ENCODE assay signal across 1 cellular context in the genomic region with DNA sequence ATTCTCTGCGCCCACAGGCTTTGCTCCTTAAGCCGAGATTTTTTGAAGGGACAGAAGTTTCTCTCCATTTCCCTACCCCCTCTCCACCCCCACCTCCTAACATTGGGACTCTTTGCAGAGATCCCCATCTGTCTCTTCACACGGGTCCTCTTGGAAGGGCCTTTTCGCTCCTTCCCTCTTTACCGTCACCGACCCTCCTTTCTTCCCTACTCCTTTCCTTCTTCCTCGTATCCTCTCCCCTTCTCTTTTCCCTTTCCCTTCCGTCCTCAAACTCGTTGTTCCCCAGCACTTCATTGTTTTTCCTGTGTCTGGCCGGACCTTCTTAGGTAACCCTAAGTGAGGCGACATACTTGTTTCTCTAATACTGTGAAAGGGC.
TF ChIP-seq lines count a peak whose summit lies in the region.

No MANE protein-coding gene starts in this region.

TF ChIP-seq in HepG2, 621 proteins besides CTCF, POLR2A, EP300 and RAD21:
- 0 out of 2 replicates have a peak, but pooled peaks have one; percentile 4 for TF ChIP-seq NCOA1 (CRISPR knock-in tag; IDR thresholded peaks at IDR 0.05)
- no peak for TF ChIP-seq CREM (IDR thresholded peaks at IDR 0.05)
- TF ChIP-seq CREM (CRISPR knock-in tag; IDR thresholded peaks at IDR 0.05) = no peak
- TF ChIP-seq, protein P1, sequence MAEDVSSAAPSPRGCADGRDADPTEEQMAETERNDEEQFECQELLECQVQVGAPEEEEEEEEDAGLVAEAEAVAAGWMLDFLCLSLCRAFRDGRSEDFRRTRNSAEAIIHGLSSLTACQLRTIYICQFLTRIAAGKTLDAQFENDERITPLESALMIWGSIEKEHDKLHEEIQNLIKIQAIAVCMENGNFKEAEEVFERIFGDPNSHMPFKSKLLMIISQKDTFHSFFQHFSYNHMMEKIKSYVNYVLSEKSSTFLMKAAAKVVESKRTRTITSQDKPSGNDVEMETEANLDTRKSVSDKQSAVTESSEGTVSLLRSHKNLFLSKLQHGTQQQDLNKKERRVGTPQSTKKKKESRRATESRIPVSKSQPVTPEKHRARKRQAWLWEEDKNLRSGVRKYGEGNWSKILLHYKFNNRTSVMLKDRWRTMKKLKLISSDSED (CRISPR knock-in tag; IDR thresholded peaks at IDR 0.05) = no peak
- TF ChIP-seq ATF1 (CRISPR knock-in tag; IDR thresholded peaks at IDR 0.05) = peak; percentile 8; the same call in 1 of the 2 replicates
- TF ChIP-seq, protein P2, sequence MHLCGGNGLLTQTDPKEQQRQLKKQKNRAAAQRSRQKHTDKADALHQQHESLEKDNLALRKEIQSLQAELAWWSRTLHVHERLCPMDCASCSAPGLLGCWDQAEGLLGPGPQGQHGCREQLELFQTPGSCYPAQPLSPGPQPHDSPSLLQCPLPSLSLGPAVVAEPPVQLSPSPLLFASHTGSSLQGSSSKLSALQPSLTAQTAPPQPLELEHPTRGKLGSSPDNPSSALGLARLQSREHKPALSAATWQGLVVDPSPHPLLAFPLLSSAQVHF (CRISPR knock-in tag; IDR thresholded peaks at IDR 0.05) = 0 out of 2 replicates have a peak, but pooled peaks have one; percentile 13
- TF ChIP-seq MAZ (IDR thresholded peaks at IDR 0.05; ENCODE audit: borderline replicate concordance, low read depth, low read length) = 0 out of 2 replicates have a peak, but pooled peaks have one; percentile 1
- TF ChIP-seq MAZ (CRISPR knock-in tag; IDR thresholded peaks at IDR 0.05; ENCODE audit: low read depth) = no peak
- TF ChIP-seq, protein P3, sequence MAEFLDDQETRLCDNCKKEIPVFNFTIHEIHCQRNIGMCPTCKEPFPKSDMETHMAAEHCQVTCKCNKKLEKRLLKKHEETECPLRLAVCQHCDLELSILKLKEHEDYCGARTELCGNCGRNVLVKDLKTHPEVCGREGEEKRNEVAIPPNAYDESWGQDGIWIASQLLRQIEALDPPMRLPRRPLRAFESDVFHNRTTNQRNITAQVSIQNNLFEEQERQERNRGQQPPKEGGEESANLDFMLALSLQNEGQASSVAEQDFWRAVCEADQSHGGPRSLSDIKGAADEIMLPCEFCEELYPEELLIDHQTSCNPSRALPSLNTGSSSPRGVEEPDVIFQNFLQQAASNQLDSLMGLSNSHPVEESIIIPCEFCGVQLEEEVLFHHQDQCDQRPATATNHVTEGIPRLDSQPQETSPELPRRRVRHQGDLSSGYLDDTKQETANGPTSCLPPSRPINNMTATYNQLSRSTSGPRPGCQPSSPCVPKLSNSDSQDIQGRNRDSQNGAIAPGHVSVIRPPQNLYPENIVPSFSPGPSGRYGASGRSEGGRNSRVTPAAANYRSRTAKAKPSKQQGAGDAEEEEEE (CRISPR knock-in tag; IDR thresholded peaks at IDR 0.05; ENCODE audit: borderline replicate concordance) = peak; percentile 50; the same call in 1 of the 2 replicates
- TF ChIP-seq NFIB (CRISPR knock-in tag; IDR thresholded peaks at IDR 0.05; ENCODE audit: borderline replicate concordance) = 0 out of 2 replicates have a peak, but pooled peaks have one; percentile 26
